32 cellular contexts compared by ENCODE assay signal in genomic region chr14:65257405-65257804, GRCh38.
A peak's percentile ranks its signal among the peaks of the same experiment; 100 is the strongest.
DNase-seq lines count a peak whose midpoint lies in the region; ATAC-seq, FAIRE-seq and TF ChIP-seq lines count a peak whose summit lies in the region.
"Had no signal": no experiment of that assay in that cellular context is flagged by ENCODE, and none has a peak within 500 bp of the region (broad histone marks: within the 10 kb centered on the region; RNA-seq: fewer than 3 reads in every experiment).

No MANE protein-coding gene starts in this region.

- no peak overlapping the region for H3K4me3 ChIP-seq in Caco-2 (ENCODE audit: low read depth, low read length)
- no peak overlapping the region for H3K4me3 ChIP-seq in endothelial cell of umbilical vein (replicated peaks in 1 of 3; ENCODE audit: insufficient read depth in 1 of 3, low read depth in 1 of 3, low read length in 3 of 3)
- H3K4me3 ChIP-seq: BLaER1 treated with 17β-estradiol and CSF1 and Interleukin-3, amounts not matched to agents 10 nM and 100 nM; left lung; Peyer's patch; right atrium auricular region; thoracic aorta; uterus had no signal

- ATAC-seq in HG03460 (IDR thresholded peaks at IDR 0.05; ENCODE audit: unreplicated experiment): no peak
- ATAC-seq: activated naive CD4-positive, alpha-beta T cell treated with anti-CD3 and anti-CD28 coated beads, Interleukin-2, amount 50 U/mL, for 72 hours; left lung; T-cell had no signal

- H3K36me3 ChIP-seq in Caco-2 (ENCODE audit: control insufficient read depth, insufficient read depth, low read length): no peaks in the 10 kb centered on the region
- no peaks in the 10 kb centered on the region for H3K36me3 ChIP-seq in endothelial cell of umbilical vein (ENCODE audit: control insufficient read depth in 2 of 2, extremely low read depth in 1 of 2, insufficient read depth in 2 of 2, low read length in 2 of 2)
- H3K36me3 ChIP-seq: BLaER1 treated with 17β-estradiol and CSF1 and Interleukin-3, amounts not matched to agents 10 nM and 100 nM; left lung; Peyer's patch; right atrium auricular region; thoracic aorta; uterus had no signal

- H3K27me3 ChIP-seq in Caco-2 (replicated peaks; ENCODE audit: control insufficient read depth, insufficient read depth, low read length) (no peaks in the 10 kb centered on the region), endothelial cell of umbilical vein (ENCODE audit: control insufficient read depth in 2 of 2, insufficient read depth in 2 of 2, low read length in 2 of 2) (no peaks in the 10 kb centered on the region)
- H3K27me3 ChIP-seq: BLaER1 treated with 17β-estradiol and CSF1 and Interleukin-3, amounts not matched to agents 10 nM and 100 nM; left lung; Peyer's patch; right atrium auricular region; uterus had no signal

- no peak for TF ChIP-seq POLR2A in endothelial cell of umbilical vein (IDR thresholded peaks at IDR 0.05; ENCODE audit: low read depth, low read length)

- H4K20me1 ChIP-seq in endothelial cell of umbilical vein (replicated peaks; ENCODE audit: control insufficient read depth, extremely low read depth, insufficient read depth, low read length): no peaks in the 10 kb centered on the region
- H4K20me1 ChIP-seq: BLaER1 treated with 17β-estradiol and CSF1 and Interleukin-3, amounts not matched to agents 10 nM and 100 nM had no signal

- FAIRE-seq in HTR-8/SVneo (lab: Jason Lieb, UNC) (peak; percentile 94), endothelial cell of umbilical vein (lab: Jason Lieb, UNC) (no peak)
- FAIRE-seq: bronchial epithelial cell, islet of Langerhans had no signal

- H3K4me1 ChIP-seq in Caco-2 (peaks cover 58% of the 10 kb centered on the region), endothelial cell of umbilical vein (ENCODE audit: control insufficient read depth, extremely low read depth, insufficient read depth, low read length) (peaks cover 28% of the 10 kb centered on the region)
- H3K4me1 ChIP-seq: left lung, right atrium auricular region, uterus had no signal

- H2AFZ ChIP-seq in endothelial cell of umbilical vein (ENCODE audit: low read depth, low read length): peak overlapping the region; percentile 21

- dilution Hi-C loops in endothelial cell of umbilical vein (cut with MboI; ENCODE audit: extremely low pct_ligation_motif_present, low sequenced_read_pairs): no loop called here

- H3K27ac ChIP-seq in endothelial cell of umbilical vein (ENCODE audit: insufficient read depth, low read depth, low read length): peak overlapping the region; percentile 69
- H3K27ac ChIP-seq: BLaER1 treated with 17β-estradiol and CSF1 and Interleukin-3, amounts not matched to agents 10 nM and 100 nM; left lung; right atrium auricular region; thoracic aorta; uterus had no signal

- H3K4me2 ChIP-seq in endothelial cell of umbilical vein (ENCODE audit: insufficient read depth, low read length): peak overlapping the region; percentile 40
- H3K4me2 ChIP-seq: BLaER1 treated with 17β-estradiol and CSF1 and Interleukin-3, amounts not matched to agents 10 nM and 100 nM had no signal

- CTCF ChIA-PET in Caco-2 (lab: Charles Lee) (interaction anchor here (2.3 kb wide), 1 partner anchor 155 kb away, joined by 26 read pairs; the partner anchor contains the start of gene FUT8), endothelial cell of umbilical vein (lab: Charles Lee) (interaction anchor here (1.1 to 1.4 kb wide), 3 partner anchors 13 to 155 kb away, joined by 3 to 4 read pairs (median 3); partner anchors contain the start of gene FUT8)

- H3K9me3 ChIP-seq in Caco-2: peaks cover 20% of the 10 kb centered on the region
- H3K9me3 ChIP-seq in endothelial cell of umbilical vein (replicated peaks; ENCODE audit: control insufficient read depth, insufficient read depth, low read length): no peaks in the 10 kb centered on the region
- H3K9me3 ChIP-seq: uterus had no signal

- H3K79me2 ChIP-seq in endothelial cell of umbilical vein (ENCODE audit: control insufficient read depth, insufficient read depth, low read length): no peaks in the 10 kb centered on the region

- intact Hi-C loops in Caco-2 (cut with micrococcal nuclease; ENCODE audit: unreplicated experiment): no loop called here
- intact Hi-C loops in endothelial cell of umbilical vein (cut with micrococcal nuclease): loop anchor here (5.0 kb wide), 1 partner anchor 155 kb away; the partner anchor contains the start of gene MAX

- peaks cover 31% of the 10 kb centered on the region for H3K9me3 Mint-ChIP-seq in Caco-2 (ENCODE audit: unreplicated experiment)
- H3K9me3 Mint-ChIP-seq: memory B cell had no signal

- no peaks in the 10 kb centered on the region for H3K9me1 ChIP-seq in endothelial cell of umbilical vein (replicated peaks; ENCODE audit: control insufficient read depth, extremely low read depth, insufficient read depth, low read length)

- H3K4me3 Mint-ChIP-seq in Caco-2 (ENCODE audit: unreplicated experiment): peak overlapping the region; percentile 37
- H3K4me3 Mint-ChIP-seq: memory B cell; stimulated activated naive CD8-positive, alpha-beta T cell treated with anti-CD3 and anti-CD28 coated beads, Interleukin-15, Interleukin-2, amounts not matched to agents 100 ng/mL and 50 ng/mL, for 24 hours; T-cell had no signal

- POLR2A ChIA-PET in Caco-2 (lab: Charles Lee): interaction anchor here (1.2 kb wide), 1 partner anchor 30 kb away, joined by 5 read pairs; no protein-coding TSS in a partner anchor
- POLR2A ChIA-PET in endothelial cell of umbilical vein (lab: Charles Lee): no interaction called here

- DNase-seq in Caco-2: peak in 1 of 2 experiments; percentile 55
- no peak for DNase-seq in HTR-8/SVneo (ENCODE audit: insufficient read length, low spot score)
- no peak for DNase-seq in endothelial cell of umbilical vein (ENCODE audit: low read depth, low spot score)
- peak; percentile 27 for DNase-seq in renal cortical epithelial cell (ENCODE audit: low read depth)
- DNase-seq in globus pallidus (ENCODE audit: low spot score): no peak
- no peak for DNase-seq in HPDE6-E6E7 (ENCODE audit: extremely low spot score)
- DNase-seq: activated CD4-positive, alpha-beta T cell treated with anti-CD3 and anti-CD28 coated beads, Interleukin-2, amount 50 U/mL, for 1 hour; activated effector memory CD4-positive, alpha-beta T cell treated with Interleukin-2 at 50 U/mL for 16 hours; activated T-cell treated with anti-CD3 and anti-CD28 coated beads, Interleukin-2, amount 50 U/mL, for 1 hour; amygdala; GDM1; Karpas-422; left lung; MV-4-11; NCI-H1436; NCI-H2081 treated with DMSO at 0.1 percent for 48 hours; NCI-H2227 treated with DMSO at 0.1 percent for 48 hours; NCI-H526 treated with DMSO at 0.1 percent for 48 hours; Peyer's patch; SIG-M5; stimulated activated CD4-positive, alpha-beta T cell treated with anti-CD3 and anti-CD28 coated beads, Interleukin-1b, Interleukin-23, amount 100 ng/mL, for 48 hours; T-cell; uterus had no signal

- BruUV-seq in Caco-2 (replicated peaks; lab: Mats Ljungman, UMichigan) (no TSS peak), endothelial cell of umbilical vein (replicated peaks; lab: Mats Ljungman, UMichigan) (no TSS peak)

- H3K4me1 Mint-ChIP-seq in Caco-2 (ENCODE audit: low read depth, unreplicated experiment): peaks cover 37% of the 10 kb centered on the region

- H3K27me3 Mint-ChIP-seq in Caco-2 (ENCODE audit: insufficient read depth, unreplicated experiment): no peaks in the 10 kb centered on the region
- H3K27me3 Mint-ChIP-seq: memory B cell; stimulated activated naive CD8-positive, alpha-beta T cell treated with anti-CD3 and anti-CD28 coated beads, Interleukin-15, Interleukin-2, amounts not matched to agents 100 ng/mL and 50 ng/mL, for 24 hours; T-cell had no signal

- TF ChIP-seq CTCF in Caco-2 (IDR thresholded peaks at IDR 0.05; ENCODE audit: insufficient read depth in 1 of 2, low read depth in 1 of 2, low read length in 1 of 2, severe bottlenecking in 1 of 2, unreplicated experiment in 1 of 2) (no peak), endothelial cell of umbilical vein (IDR thresholded peaks at IDR 0.05; ENCODE audit: extremely low read depth in 1 of 2, insufficient read depth in 1 of 2, low read depth in 1 of 2, low read length in 2 of 2) (no peak)

- peak overlapping the region; percentile 24 for H3K9ac ChIP-seq in endothelial cell of umbilical vein (replicated peaks; ENCODE audit: extremely low read depth, insufficient read depth, low read length)
- H3K9ac ChIP-seq: BLaER1 treated with 17β-estradiol and CSF1 and Interleukin-3, amounts not matched to agents 10 nM and 100 nM had no signal

- peak overlapping the region; percentile 90 for H3K27ac Mint-ChIP-seq in Caco-2 (ENCODE audit: unreplicated experiment)
- H3K27ac Mint-ChIP-seq: activated naive CD4-positive, alpha-beta T cell treated with anti-CD3 and anti-CD28 coated beads, Interleukin-2, amount 50 U/mL, for 72 hours; stimulated activated naive CD8-positive, alpha-beta T cell treated with anti-CD3 and anti-CD28 coated beads, Interleukin-15, Interleukin-2, amounts not matched to agents 100 ng/mL and 50 ng/mL, for 24 hours; T-cell had no signal

- peaks cover 26% of the 10 kb centered on the region for H3K36me3 Mint-ChIP-seq in Caco-2 (ENCODE audit: insufficient read depth, unreplicated experiment)
- H3K36me3 Mint-ChIP-seq: T-cell had no signal

TF ChIP-seq in endothelial cell of umbilical vein, 7 proteins besides CTCF, POLR2A, EP300 and RAD21:
- TF ChIP-seq POLR2AphosphoS5 (IDR thresholded peaks at IDR 0.05; ENCODE audit: insufficient read depth, low read depth, low read length): no peak
- no peak for TF ChIP-seq MYC (IDR thresholded peaks at IDR 0.05; ENCODE audit: low read depth, low read length)
- no peak for TF ChIP-seq MAX (IDR thresholded peaks at IDR 0.05; ENCODE audit: insufficient read depth, insufficient read length)
- TF ChIP-seq EZH2 (IDR thresholded peaks at IDR 0.05; ENCODE audit: borderline replicate concordance, low read depth, low read length, severe bottlenecking): no peak
- TF ChIP-seq JUN (IDR thresholded peaks at IDR 0.05; ENCODE audit: borderline replicate concordance, insufficient read depth, insufficient read length, low read depth): no peak
- TF ChIP-seq GATA2 (IDR thresholded peaks at IDR 0.05; ENCODE audit: insufficient read depth, insufficient read length, low read depth, low read length): no peak
- no peak for TF ChIP-seq FOS (IDR thresholded peaks at IDR 0.05; ENCODE audit: borderline replicate concordance, insufficient read depth, low read length)
TF ChIP-seq in endothelial cell of umbilical vein: peak in this region for 0.
